ENCODE assay signal across 9 cellular contexts in the genomic region with DNA sequence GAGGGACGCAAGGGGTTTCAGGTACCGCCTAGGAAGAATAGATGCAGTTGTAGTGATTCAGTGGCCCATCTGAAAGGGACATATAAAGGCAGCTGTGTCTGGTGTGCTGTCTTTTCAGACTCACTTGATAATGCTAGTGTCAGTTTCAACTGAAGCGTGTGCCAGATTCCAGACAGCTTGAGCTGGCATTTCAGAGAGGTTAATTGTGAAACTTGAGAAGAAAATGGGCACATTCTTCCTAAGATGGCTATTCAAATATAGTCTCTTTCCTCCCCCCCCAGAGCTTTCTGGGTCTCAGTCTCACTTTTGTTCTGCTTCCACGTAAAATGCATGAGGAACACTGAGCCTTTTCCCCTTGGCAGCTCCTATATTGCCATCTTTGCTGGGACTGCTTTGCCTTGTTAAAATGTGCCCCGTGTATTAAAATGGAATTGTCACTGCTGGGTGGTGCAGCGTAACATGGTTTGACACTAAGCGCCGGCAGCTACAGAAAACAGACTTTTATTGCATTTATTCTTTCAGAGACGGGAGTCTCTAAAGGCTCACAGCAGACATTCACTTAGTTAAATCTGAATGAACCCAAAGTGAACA.
A peak's percentile ranks its signal among the peaks of the same experiment; 100 is the strongest.
DNase-seq lines count a peak whose midpoint lies in the region; TF ChIP-seq lines count a peak whose summit lies in the region.
"Had no signal": no experiment of that assay in that cellular context is flagged by ENCODE, and none has a peak within 500 bp of the region (broad histone marks: within the 10 kb centered on the region; RNA-seq: fewer than 3 reads in every experiment).

No MANE protein-coding gene starts in this region.

- H3K27ac Mint-ChIP-seq in activated naive CD4-positive, alpha-beta T cell treated with anti-CD3 and anti-CD28 coated beads, Interleukin-2, amount 10 ng/mL, durations not matched to agents 7 days and 5 days: no peak overlapping the region

- CTCF ChIA-PET in activated naive CD4-positive, alpha-beta T cell treated with anti-CD3 and anti-CD28 coated beads, Interleukin-2, amount 10 ng/mL, durations not matched to agents 7 days and 5 days (lab: Charles Lee): no interaction called here

- in situ Hi-C loops in astrocyte of the spinal cord (cut with HindIII; ENCODE audit: low sequenced_read_pairs): no loop called here

- H3K9me3 Mint-ChIP-seq in activated naive CD4-positive, alpha-beta T cell treated with anti-CD3 and anti-CD28 coated beads, Interleukin-2, amount 10 ng/mL, durations not matched to agents 7 days and 5 days: no peaks in the 10 kb centered on the region

- intact Hi-C loops in tibial artery (cut with DNase I; ENCODE audit: low total_unique reads): loop anchor here (5.0 kb wide), 2 partner anchors 477 to 842 kb away; a partner anchor contains a TSS

- peaks cover 0 to 66% (median 28%) of the 10 kb centered on the region in 4 donors for H3K4me1 ChIP-seq in tibial artery

- peak overlapping the region; percentile 61 to 70 for H3K27ac ChIP-seq in tibial artery
- H3K27ac ChIP-seq: HL-60 had no signal

- H3K36me3 ChIP-seq in tibial artery: no peaks in the 10 kb centered on the region

- H3K36me3 Mint-ChIP-seq in activated naive CD4-positive, alpha-beta T cell treated with anti-CD3 and anti-CD28 coated beads, Interleukin-2, amount 10 ng/mL, durations not matched to agents 7 days and 5 days: no peaks in the 10 kb centered on the region

- no peak overlapping the region for H3K4me3 ChIP-seq in astrocyte of the spinal cord (ENCODE audit: low read depth, low read length)
- peak overlapping the region in 1 of 2 donors; percentile 18 for H3K4me3 ChIP-seq in tibial artery

- H3K4me3 Mint-ChIP-seq in activated naive CD4-positive, alpha-beta T cell treated with anti-CD3 and anti-CD28 coated beads, Interleukin-2, amount 10 ng/mL, durations not matched to agents 7 days and 5 days: no peak overlapping the region

- H3K27me3 Mint-ChIP-seq in activated naive CD4-positive, alpha-beta T cell treated with anti-CD3 and anti-CD28 coated beads, Interleukin-2, amount 10 ng/mL, durations not matched to agents 7 days and 5 days: no peaks in the 10 kb centered on the region

- no peaks in the 10 kb centered on the region for H3K4me1 Mint-ChIP-seq in activated naive CD4-positive, alpha-beta T cell treated with anti-CD3 and anti-CD28 coated beads, Interleukin-2, amount 10 ng/mL, durations not matched to agents 7 days and 5 days

- TF ChIP-seq CTCF in astrocyte of the spinal cord (IDR thresholded peaks at IDR 0.05; ENCODE audit: low read depth, low read length): no peak
- no peak for TF ChIP-seq CTCF in tibial artery (IDR thresholded peaks at IDR 0.05)

- no peaks in the 10 kb centered on the region for H3K27me3 ChIP-seq in tibial artery

- no peaks in the 10 kb centered on the region for H3K9me3 ChIP-seq in tibial artery

- DNase-seq in NCI-H1436 (lab: John Stamatoyannopoulos, UW) (peak; percentile 26), astrocyte of the spinal cord (ENCODE audit: low read depth, low spot score) (peak; percentile 47), left kidney (ENCODE audit: low read depth, low spot score) (peak; percentile 57), tibial artery (no peak), HK-2 (ENCODE audit: unreplicated experiment) (no peak), mucosa of gallbladder (ENCODE audit: low spot score) (no peak)
- DNase-seq in activated naive CD4-positive, alpha-beta T cell treated with anti-CD3 and anti-CD28 coated beads, Interleukin-2, amount 10 ng/mL, durations not matched to agents 7 days and 5 days: no peak
- DNase-seq: cortex of kidney had no signal

Comparison
In these comparisons a context has a peak if more than half of its experiments do, and no peak if none do; other contexts are left out.
1. DNase-seq: peak in NCI-H1436 (single experiment), astrocyte of the spinal cord (single experiment) and left kidney (single experiment); none in tibial artery (0 of 2), HK-2 (single experiment), activated naive CD4-positive, alpha-beta T cell treated with anti-CD3 and anti-CD28 coated beads, Interleukin-2, amount 10 ng/mL, durations not matched to agents 7 days and 5 days (single experiment) and mucosa of gallbladder (single experiment).